Comparison of ENCODE assay signal across 8 cellular contexts in genomic region chrX:132480581-132481203, GRCh38.
DNase-seq lines count a peak whose midpoint lies in the region; ATAC-seq and TF ChIP-seq lines count a peak whose summit lies in the region.

No MANE protein-coding gene starts in this region.

- peaks cover 23% of the 10 kb centered on the region for H3K4me1 Mint-ChIP-seq in central memory CD8-positive, alpha-beta T cell

- DNase-seq in GM12865 (ENCODE audit: low read depth) (peak; percentile 85), KG1 (lab: John Stamatoyannopoulos, UW) (peak; percentile 69), T follicular helper cell (ENCODE audit: low read depth) (peak; percentile 18), medulla oblongata (ENCODE audit: extremely low spot score) (peak; percentile 66), substantia nigra (lab: John Stamatoyannopoulos, UW) (peak in 24 of 49 donors; percentile 0 to 32 (median 5)), NCI-H82 (lab: John Stamatoyannopoulos, UW) (no peak)
- DNase-seq in central memory CD8-positive, alpha-beta T cell (ENCODE audit: low spot score in 2 of 2), result peak in 1 of 2 donors; percentile 18

- no peaks in the 10 kb centered on the region for H3K36me3 Mint-ChIP-seq in central memory CD8-positive, alpha-beta T cell (ENCODE audit: insufficient read depth)

- peak overlapping the region; percentile 66 for H3K4me3 ChIP-seq in GM12865 (ENCODE audit: low read depth, low read length)

- H3K4me3 Mint-ChIP-seq in central memory CD8-positive, alpha-beta T cell, result peak overlapping the region; percentile 74

- no peaks in the 10 kb centered on the region for H3K27me3 Mint-ChIP-seq in central memory CD8-positive, alpha-beta T cell

- no peak for TF ChIP-seq CTCF in GM12865 (IDR thresholded peaks at IDR 0.05; ENCODE audit: insufficient read depth, low read depth, low read length, missing control alignments)

- H3K27ac Mint-ChIP-seq in central memory CD8-positive, alpha-beta T cell (ENCODE audit: low read depth), result peak overlapping the region; percentile 90

- peak; percentile 89 for ATAC-seq in GM21717 (IDR thresholded peaks at IDR 0.05; ENCODE audit: unreplicated experiment)
- peak; percentile 89 for ATAC-seq in central memory CD8-positive, alpha-beta T cell (replicated peaks; ENCODE audit: extremely low read depth, poor library complexity, severe bottlenecking)

- H3K9me3 Mint-ChIP-seq in central memory CD8-positive, alpha-beta T cell, result no peaks in the 10 kb centered on the region

- peak overlapping the region; percentile 66 for H3K27ac ChIP-seq in substantia nigra (ENCODE audit: low read depth, low read length, poor library complexity, severe bottlenecking)
